17 cellular contexts compared by ENCODE assay signal in genomic region chr4:78990938-78991810, GRCh38. TPM values are rescaled to one million over a fixed set of nuclear protein-coding genes. Genes with fewer than 3 reads are reported as not detected.
A peak's percentile ranks its signal among the peaks of the same experiment; 100 is the strongest.
DNase-seq lines count a peak whose midpoint lies in the region; ATAC-seq and TF ChIP-seq lines count a peak whose summit lies in the region.
"Had no signal": no experiment of that assay in that cellular context is flagged by ENCODE, and none has a peak within 500 bp of the region (broad histone marks: within the 10 kb centered on the region; RNA-seq: fewer than 3 reads in every experiment).

No MANE protein-coding gene starts in this region.

- H3K4me2 ChIP-seq in neuronal stem cell (ENCODE audit: insufficient read depth, low read length, poor library complexity, severe bottlenecking), result no peak overlapping the region
- H3K4me2 ChIP-seq: GM23338 had no signal

- ATAC-seq in Right ventricle myocardium inferior, result peak; percentile 59
- no peak for ATAC-seq in left cardiac atrium
- peak; percentile 24 for ATAC-seq in stimulated activated memory B cell treated with anti-CD40 and anti-IgM and Interleukin-4, amounts not matched to agents 10 μg/mL and 1 μg/mL and 100 μg/mL, for 72 hours
- ATAC-seq: CD8-positive, alpha-beta T cell; GM23338; HepG2 had no signal

- H3K18ac ChIP-seq in neuronal stem cell (ENCODE audit: low read length), result no peak overlapping the region

- H2BK120ac ChIP-seq in neuronal stem cell (ENCODE audit: low read depth, low read length), result no peak overlapping the region

- no peaks in the 10 kb centered on the region for H3K4me1 ChIP-seq in neuronal stem cell (ENCODE audit: control insufficient read depth in 2 of 2, insufficient read depth in 1 of 2, low read depth in 1 of 2, low read length in 2 of 2)

- H3K27me3 Mint-ChIP-seq in stimulated activated memory B cell treated with anti-CD40 and anti-IgM and Interleukin-4, amounts not matched to agents 10 μg/mL and 1 μg/mL and 100 μg/mL, for 72 hours, result no peaks in the 10 kb centered on the region

- DNase-seq in Right ventricle myocardium inferior (ENCODE audit: missing footprints) (no peak), left cardiac atrium (no peak), astrocyte of the spinal cord (ENCODE audit: low read depth, low spot score) (peak; percentile 32), neuronal stem cell (ENCODE audit: low spot score) (no peak), HPDE6-E6E7 (ENCODE audit: extremely low spot score) (no peak), UCSD-AML1 (lab: John Stamatoyannopoulos, UW; ENCODE audit: unreplicated experiment) (no peak)
- DNase-seq: CD8-positive, alpha-beta T cell; COR-L47; DMS153; DMS79 treated with DMSO at 0.1 percent for 48 hours; EL; H9 had no signal

- H3K36me3 ChIP-seq in neuronal stem cell (replicated peaks in 1 of 2; ENCODE audit: control insufficient read depth in 2 of 2, insufficient read depth in 2 of 2, low read length in 2 of 2), result no peaks in the 10 kb centered on the region

- H3K4me3 ChIP-seq in astrocyte of the spinal cord (ENCODE audit: low read depth, low read length) (no peak overlapping the region), neuronal stem cell (ENCODE audit: low read length in 2 of 2) (no peak overlapping the region)
- H3K4me3 ChIP-seq: GM23338 had no signal

- intact Hi-C loops in Right ventricle myocardium inferior (cut with DNase I), result no loop called here
- intact Hi-C loops in left cardiac atrium (cut with DNase I), result no loop called here

- H3K23ac ChIP-seq in neuronal stem cell (ENCODE audit: low read depth, low read length, poor library complexity), result no peak overlapping the region

- no peaks in the 10 kb centered on the region for H3K4me1 Mint-ChIP-seq in stimulated activated memory B cell treated with anti-CD40 and anti-IgM and Interleukin-4, amounts not matched to agents 10 μg/mL and 1 μg/mL and 100 μg/mL, for 72 hours
- H3K4me1 Mint-ChIP-seq: CD14-positive monocyte, GM23338 had no signal

- in situ Hi-C loops in astrocyte of the spinal cord (cut with HindIII; ENCODE audit: low sequenced_read_pairs), result no loop called here

- H2BK5ac ChIP-seq in neuronal stem cell (ENCODE audit: low read length), result no peak overlapping the region

- no peaks in the 10 kb centered on the region for H3K9me3 ChIP-seq in neuronal stem cell (replicated peaks in 1 of 2; ENCODE audit: control insufficient read depth in 2 of 2, insufficient read depth in 1 of 2, low read depth in 1 of 2, low read length in 2 of 2)

- no peaks in the 10 kb centered on the region for H3K36me3 Mint-ChIP-seq in stimulated activated memory B cell treated with anti-CD40 and anti-IgM and Interleukin-4, amounts not matched to agents 10 μg/mL and 1 μg/mL and 100 μg/mL, for 72 hours
- H3K36me3 Mint-ChIP-seq: CD14-positive monocyte; CD8-positive, alpha-beta T cell had no signal

- H2BK12ac ChIP-seq in neuronal stem cell (ENCODE audit: low read length), result no peak overlapping the region

- H3K27ac ChIP-seq in neuronal stem cell (replicated peaks; ENCODE audit: low read length), result no peak overlapping the region
- H3K27ac ChIP-seq: 22Rv1 had no signal

- no CpG with 5 or more reads among the region's 4 CpGs for WGBS in neuronal stem cell (ENCODE audit: extremely low coverage in 2 of 2, insufficient read length in 2 of 2, insufficient replicate concordance in 1 of 2), 2 donors

- H2AK5ac ChIP-seq in neuronal stem cell (ENCODE audit: low read depth, low read length), result no peak overlapping the region

- no peaks in the 10 kb centered on the region for H3K27me3 ChIP-seq in neuronal stem cell (ENCODE audit: control insufficient read depth in 3 of 3, insufficient read depth in 3 of 3, low read depth in 1 of 3, low read length in 3 of 3)

- no peak overlapping the region for H4K8ac ChIP-seq in neuronal stem cell (ENCODE audit: low read depth, low read length)

- TF ChIP-seq CTCF in astrocyte of the spinal cord (IDR thresholded peaks at IDR 0.05; ENCODE audit: low read depth, low read length), result no peak

- no peak overlapping the region for H3K4me3 Mint-ChIP-seq in stimulated activated memory B cell treated with anti-CD40 and anti-IgM and Interleukin-4, amounts not matched to agents 10 μg/mL and 1 μg/mL and 100 μg/mL, for 72 hours
- H3K4me3 Mint-ChIP-seq: CD14-positive monocyte; CD8-positive, alpha-beta T cell; GM23338; H9 had no signal

- no peaks in the 10 kb centered on the region for H3K79me1 ChIP-seq in neuronal stem cell (ENCODE audit: low read depth, low read length)

- no peaks in the 10 kb centered on the region for H3K9me3 Mint-ChIP-seq in stimulated activated memory B cell treated with anti-CD40 and anti-IgM and Interleukin-4, amounts not matched to agents 10 μg/mL and 1 μg/mL and 100 μg/mL, for 72 hours
- H3K9me3 Mint-ChIP-seq: CD8-positive, alpha-beta T cell; GM23338; H9 had no signal

- H3K14ac ChIP-seq in neuronal stem cell (ENCODE audit: low read length), result no peak overlapping the region

- no peak overlapping the region for H3K27ac Mint-ChIP-seq in stimulated activated memory B cell treated with anti-CD40 and anti-IgM and Interleukin-4, amounts not matched to agents 10 μg/mL and 1 μg/mL and 100 μg/mL, for 72 hours
- H3K27ac Mint-ChIP-seq: CD14-positive monocyte; CD8-positive, alpha-beta T cell; GM23338; H9 had no signal

- no peak overlapping the region for H2BK15ac ChIP-seq in neuronal stem cell (ENCODE audit: low read length)

- no peak overlapping the region for H3K4ac ChIP-seq in neuronal stem cell (ENCODE audit: low read length)

- no peak overlapping the region for H4K91ac ChIP-seq in neuronal stem cell (ENCODE audit: low read depth, low read length, poor library complexity)

- H2AFZ ChIP-seq in neuronal stem cell (ENCODE audit: low read length), result no peak overlapping the region
- H2AFZ ChIP-seq: GM23338 had no signal

- H3K9ac ChIP-seq in neuronal stem cell (ENCODE audit: low read depth, low read length, poor library complexity), result peak overlapping the region; percentile 3

RNA-seq across cellular contexts. Expression of gene PAQR3, which starts 51.9 kb away (rescaled TPM):
- 6.9 TPM for total RNA-seq in Right ventricle myocardium inferior
- 10 to 100 TPM in 1 of 2 donors, 1 to 10 TPM in 1; 7.7 to 10.3 TPM for total RNA-seq in left cardiac atrium
- polyA plus RNA-seq in neuronal stem cell (2013, experiment 1 of 2), result 33.4 TPM
- polyA plus RNA-seq in neuronal stem cell (2013, experiment 2 of 2), result 33.5 TPM

Comparison
In these comparisons a context has a peak if more than half of its experiments do, and no peak if none do; other contexts are left out.
1. ATAC-seq: peak in Right ventricle myocardium inferior (single experiment) and stimulated activated memory B cell treated with anti-CD40 and anti-IgM and Interleukin-4, amounts not matched to agents 10 μg/mL and 1 μg/mL and 100 μg/mL, for 72 hours (single experiment); none in left cardiac atrium (0 of 2).